1 cellular context compared by ENCODE assay signal in genomic region chr19:10107254-10107653, GRCh38.
TF ChIP-seq lines count a peak whose summit lies in the region.

No MANE protein-coding gene starts in this region.

TF ChIP-seq in GM23338, 12 proteins besides CTCF, POLR2A, EP300 and RAD21 (continued from another document):
- TF ChIP-seq ETS1 (IDR thresholded peaks at IDR 0.05) (no peak), POLR2AphosphoS5 (IDR thresholded peaks at IDR 0.05; ENCODE audit: low read depth) (no peak), EZH2 (IDR thresholded peaks at IDR 0.05; ENCODE audit: low read depth, unreplicated experiment) (no peak)
